Comparison of ENCODE assay signal across 18 cellular contexts in genomic region chr2:220043155-220043992, GRCh38.
DNase-seq lines count a peak whose midpoint lies in the region; ATAC-seq, FAIRE-seq and TF ChIP-seq lines count a peak whose summit lies in the region.
"Had no signal": no experiment of that assay in that cellular context is flagged by ENCODE, and none has a peak within 500 bp of the region (broad histone marks: within the 10 kb centered on the region; RNA-seq: fewer than 3 reads in every experiment).

No MANE protein-coding gene starts in this region.

- H3K4me1 Mint-ChIP-seq in activated T-helper 1 cell treated with anti-CD3 and anti-CD28 coated beads, Interleukin-12 subunit alpha, Interleukin-12 subunit beta, Interleukin-2, Interleukin-4 antibody, amounts not matched to agents 30 ng/mL and 10 ng/mL and 1 ng/mL, durations not matched to agents 14 hours and 24 hours and 36 hours (ENCODE audit: low read depth): no peaks in the 10 kb centered on the region
- H3K4me1 Mint-ChIP-seq: naive thymus-derived CD4-positive, alpha-beta T cell had no signal

- DNase-seq in HepG2 (ENCODE audit: low spot score) (no peak), right lobe of liver (no peak), SJSA1 (ENCODE audit: low read depth in 1 of 2, low spot score in 2 of 2) (peak in 1 of 2 experiments; percentile 76), foreskin keratinocyte (peak; percentile 12 to 39), NAMALWA (ENCODE audit: low spot score) (no peak), MG63 (no peak)
- DNase-seq in effector CD4-positive, alpha-beta T cell: no peak
- no peak for DNase-seq in activated T-helper 1 cell treated with anti-CD3 and anti-CD28 coated beads, Interleukin-12 subunit alpha, Interleukin-12 subunit beta, Interleukin-2, Interleukin-4 antibody, amounts not matched to agents 30 ng/mL and 10 ng/mL and 1 ng/mL, durations not matched to agents 14 hours and 24 hours and 36 hours (ENCODE audit: low spot score)
- DNase-seq: H7; hypothalamus; left ventricle myocardium inferior; naive thymus-derived CD4-positive, alpha-beta T cell; NCI-H2081 treated with DMSO at 0.1 percent for 48 hours; RPMI8226; stimulated activated CD4-positive, alpha-beta T cell treated with anti-CD3 and anti-CD28 coated beads, Interleukin-4, amount 100 ng/mL, for 4 hours; T-helper 2 cell had no signal

- H3K27ac ChIP-seq in HepG2 (ENCODE audit: extremely low read length, insufficient read depth, low read length) (no peak overlapping the region), right lobe of liver (no peak overlapping the region), SJSA1 (peak overlapping the region; percentile 71), foreskin keratinocyte (no peak overlapping the region)
- H3K27ac ChIP-seq: left ventricle myocardium inferior had no signal

- in situ Hi-C loops in HepG2 (cut with HindIII; ENCODE audit: extremely low pct_ligation_motif_present, low pct_unique_long_range_greater_than_20kb): no loop called here

- intact Hi-C loops in HepG2 (cut with micrococcal nuclease; ENCODE audit: unreplicated experiment) (no loop called here), right lobe of liver (cut with DNase I) (no loop called here)
- intact Hi-C loops in activated T-helper 1 cell treated with anti-CD3 and anti-CD28 coated beads, Interleukin-12 subunit alpha, Interleukin-12 subunit beta, Interleukin-2, Interleukin-4 antibody, amounts not matched to agents 30 ng/mL and 10 ng/mL and 1 ng/mL, durations not matched to agents 14 hours and 24 hours and 36 hours (cut with micrococcal nuclease): no loop called here

- ATAC-seq in HepG2: no peak
- ATAC-seq in right lobe of liver: no peak
- ATAC-seq in foreskin keratinocyte: peak; percentile 58
- ATAC-seq: activated CD4-positive, CD25-positive, alpha-beta regulatory T cell treated with anti-CD3 and anti-CD28 coated beads, Interleukin-2, amount 50 U/mL, for 24 hours; naive thymus-derived CD4-positive, alpha-beta T cell had no signal

- POLR2A ChIA-PET in HepG2 (lab: Yijun Ruan, JAX): no interaction called here

- FAIRE-seq in HepG2 (lab: Jason Lieb, UNC): no peak

- BruUV-seq in HepG2 (replicated peaks; lab: Mats Ljungman, UMichigan): no TSS peak

- H3K36me3 ChIP-seq in HepG2 (replicated peaks in 1 of 2; ENCODE audit: control insufficient read depth in 1 of 2, insufficient read depth in 2 of 2, low read length in 2 of 2) (no peaks in the 10 kb centered on the region), right lobe of liver (no peaks in the 10 kb centered on the region), SJSA1 (no peaks in the 10 kb centered on the region), MG63 (no peaks in the 10 kb centered on the region)
- H3K36me3 ChIP-seq: left ventricle myocardium inferior had no signal

- no peak for TF ChIP-seq RAD21 in HepG2 (CRISPR knock-in tag; IDR thresholded peaks at IDR 0.05)

- no peak overlapping the region for H3K4me3 Mint-ChIP-seq in activated T-helper 1 cell treated with anti-CD3 and anti-CD28 coated beads, Interleukin-12 subunit alpha, Interleukin-12 subunit beta, Interleukin-2, Interleukin-4 antibody, amounts not matched to agents 30 ng/mL and 10 ng/mL and 1 ng/mL, durations not matched to agents 14 hours and 24 hours and 36 hours
- H3K4me3 Mint-ChIP-seq: activated naive CD8-positive, alpha-beta T cell; naive thymus-derived CD4-positive, alpha-beta T cell had no signal

- TF ChIP-seq EP300 in HepG2 (IDR thresholded peaks at IDR 0.05; ENCODE audit: low read depth in 2 of 2, low read length in 2 of 2): no peak
- TF ChIP-seq EP300 in HepG2 (CRISPR knock-in tag; IDR thresholded peaks at IDR 0.05; ENCODE audit: borderline replicate concordance): no peak

- no peaks in the 10 kb centered on the region for H3K27me3 Mint-ChIP-seq in activated T-helper 1 cell treated with anti-CD3 and anti-CD28 coated beads, Interleukin-12 subunit alpha, Interleukin-12 subunit beta, Interleukin-2, Interleukin-4 antibody, amounts not matched to agents 30 ng/mL and 10 ng/mL and 1 ng/mL, durations not matched to agents 14 hours and 24 hours and 36 hours (ENCODE audit: insufficient read depth)
- H3K27me3 Mint-ChIP-seq: activated naive CD8-positive, alpha-beta T cell had no signal

- no peaks in the 10 kb centered on the region for H3K9me3 Mint-ChIP-seq in activated T-helper 1 cell treated with anti-CD3 and anti-CD28 coated beads, Interleukin-12 subunit alpha, Interleukin-12 subunit beta, Interleukin-2, Interleukin-4 antibody, amounts not matched to agents 30 ng/mL and 10 ng/mL and 1 ng/mL, durations not matched to agents 14 hours and 24 hours and 36 hours

- no peak for TF ChIP-seq POLR2A in HepG2 (IDR thresholded peaks at IDR 0.05; ENCODE audit: insufficient read depth in 1 of 2, low read depth in 2 of 2, low read length in 2 of 2)
- TF ChIP-seq POLR2A in right lobe of liver (IDR thresholded peaks at IDR 0.05): no peak

- 2% methylated on average over 2 of the region's 2 CpGs for whole genome bisulfite sequencing in HepG2 (ENCODE audit: low lambda C conversion rate)
- WGBS in right lobe of liver (ENCODE audit: insufficient coverage, low coverage, low lambda C conversion rate, missing lambda C conversion rate): 23% methylated on average over 2 of the region's 2 CpGs

- H3K79me2 ChIP-seq in HepG2 (ENCODE audit: insufficient read depth, low read length): no peaks in the 10 kb centered on the region

- H3K27ac Mint-ChIP-seq in activated T-helper 1 cell treated with anti-CD3 and anti-CD28 coated beads, Interleukin-12 subunit alpha, Interleukin-12 subunit beta, Interleukin-2, Interleukin-4 antibody, amounts not matched to agents 30 ng/mL and 10 ng/mL and 1 ng/mL, durations not matched to agents 14 hours and 24 hours and 36 hours: no peak overlapping the region
- H3K27ac Mint-ChIP-seq: activated naive CD8-positive, alpha-beta T cell; naive thymus-derived CD4-positive, alpha-beta T cell had no signal

- peaks cover 3 to 7% of the 10 kb centered on the region in 2 experiments; a peak in 2 of 5 replicates for H3K27me3 ChIP-seq in HepG2 (ENCODE audit: control insufficient read depth in 1 of 2, insufficient read depth in 2 of 2, low read length in 2 of 2)
- no peaks in the 10 kb centered on the region for H3K27me3 ChIP-seq in right lobe of liver
- no peaks in the 10 kb centered on the region for H3K27me3 ChIP-seq in SJSA1 (replicated peaks)
- H3K27me3 ChIP-seq in foreskin keratinocyte: no peaks in the 10 kb centered on the region
- no peaks in the 10 kb centered on the region for H3K27me3 ChIP-seq in MG63

- no peak overlapping the region for H3K4me2 ChIP-seq in HepG2 (ENCODE audit: low read depth, low read length)

- H3K4me3 ChIP-seq in HepG2 (replicated peaks in 1 of 3; ENCODE audit: insufficient read depth in 1 of 3, low read depth in 2 of 3, low read length in 3 of 3) (no peak overlapping the region), right lobe of liver (no peak overlapping the region), SJSA1 (no peak overlapping the region), MG63 (no peak overlapping the region)
- H3K4me3 ChIP-seq: left ventricle myocardium inferior had no signal

- CTCF ChIA-PET in HepG2 (lab: Yijun Ruan, JAX; ENCODE audit: low intra/inter-chr PET ratio, low total read pairs): no interaction called here

- H4K20me1 ChIP-seq in HepG2 (ENCODE audit: insufficient read depth, low read length): no peaks in the 10 kb centered on the region

- TF ChIP-seq CTCF in HepG2 (CRISPR knock-in tag; IDR thresholded peaks at IDR 0.05) (no peak), right lobe of liver (IDR thresholded peaks at IDR 0.05) (no peak), foreskin keratinocyte (conservative IDR thresholded peaks at IDR 0.05) (no peak)

- H3K4me1 ChIP-seq in HepG2 (ENCODE audit: insufficient read depth, low read length) (no peaks in the 10 kb centered on the region), right lobe of liver (no peaks in the 10 kb centered on the region), SJSA1 (replicated peaks) (peaks cover 15% of the 10 kb centered on the region), foreskin keratinocyte (peaks cover 10% of the 10 kb centered on the region)
- H3K4me1 ChIP-seq: left ventricle myocardium inferior had no signal

- no peaks in the 10 kb centered on the region for H3K9me3 ChIP-seq in HepG2 (ENCODE audit: low read length)
- no peaks in the 10 kb centered on the region for H3K9me3 ChIP-seq in right lobe of liver
- no peaks in the 10 kb centered on the region for H3K9me3 ChIP-seq in SJSA1 (replicated peaks)
- no peaks in the 10 kb centered on the region for H3K9me3 ChIP-seq in MG63
- H3K9me3 ChIP-seq: left ventricle myocardium inferior had no signal

- no peaks in the 10 kb centered on the region for H3K36me3 Mint-ChIP-seq in activated T-helper 1 cell treated with anti-CD3 and anti-CD28 coated beads, Interleukin-12 subunit alpha, Interleukin-12 subunit beta, Interleukin-2, Interleukin-4 antibody, amounts not matched to agents 30 ng/mL and 10 ng/mL and 1 ng/mL, durations not matched to agents 14 hours and 24 hours and 36 hours (ENCODE audit: low read depth)
- H3K36me3 Mint-ChIP-seq: activated naive CD8-positive, alpha-beta T cell; naive thymus-derived CD4-positive, alpha-beta T cell had no signal

- H3K9ac ChIP-seq in HepG2 (ENCODE audit: insufficient read depth, low read depth, low read length): no peak overlapping the region

- no peak overlapping the region for H2AFZ ChIP-seq in HepG2 (ENCODE audit: low read length)

TF ChIP-seq in HepG2, 621 proteins besides CTCF, POLR2A, EP300 and RAD21:
- TF ChIP-seq MAFF (IDR thresholded peaks at IDR 0.05; ENCODE audit: low read depth, low read length) (peak; percentile 57; the same call in 1 of the 2 replicates), MEIS2 (CRISPR knock-in tag; IDR thresholded peaks at IDR 0.05) (no peak), MAFK (conservative IDR thresholded peaks at IDR 0.05 in 1 of 2, IDR thresholded peaks at IDR 0.05 in 1 of 2; ENCODE audit: low read length in 2 of 2) (peak; percentile 65 to 77)

Comparison
In these comparisons a context has a peak if more than half of its experiments do, and no peak if none do; other contexts are left out.
1. DNase-seq: peak in foreskin keratinocyte (2 of 2); none in HepG2 (single experiment), right lobe of liver (0 of 3), effector CD4-positive, alpha-beta T cell (single experiment), NAMALWA (single experiment), activated T-helper 1 cell treated with anti-CD3 and anti-CD28 coated beads, Interleukin-12 subunit alpha, Interleukin-12 subunit beta, Interleukin-2, Interleukin-4 antibody, amounts not matched to agents 30 ng/mL and 10 ng/mL and 1 ng/mL, durations not matched to agents 14 hours and 24 hours and 36 hours (single experiment) and MG63 (single experiment).